ENCODE assay signal across 1 cellular context in the genomic region with DNA sequence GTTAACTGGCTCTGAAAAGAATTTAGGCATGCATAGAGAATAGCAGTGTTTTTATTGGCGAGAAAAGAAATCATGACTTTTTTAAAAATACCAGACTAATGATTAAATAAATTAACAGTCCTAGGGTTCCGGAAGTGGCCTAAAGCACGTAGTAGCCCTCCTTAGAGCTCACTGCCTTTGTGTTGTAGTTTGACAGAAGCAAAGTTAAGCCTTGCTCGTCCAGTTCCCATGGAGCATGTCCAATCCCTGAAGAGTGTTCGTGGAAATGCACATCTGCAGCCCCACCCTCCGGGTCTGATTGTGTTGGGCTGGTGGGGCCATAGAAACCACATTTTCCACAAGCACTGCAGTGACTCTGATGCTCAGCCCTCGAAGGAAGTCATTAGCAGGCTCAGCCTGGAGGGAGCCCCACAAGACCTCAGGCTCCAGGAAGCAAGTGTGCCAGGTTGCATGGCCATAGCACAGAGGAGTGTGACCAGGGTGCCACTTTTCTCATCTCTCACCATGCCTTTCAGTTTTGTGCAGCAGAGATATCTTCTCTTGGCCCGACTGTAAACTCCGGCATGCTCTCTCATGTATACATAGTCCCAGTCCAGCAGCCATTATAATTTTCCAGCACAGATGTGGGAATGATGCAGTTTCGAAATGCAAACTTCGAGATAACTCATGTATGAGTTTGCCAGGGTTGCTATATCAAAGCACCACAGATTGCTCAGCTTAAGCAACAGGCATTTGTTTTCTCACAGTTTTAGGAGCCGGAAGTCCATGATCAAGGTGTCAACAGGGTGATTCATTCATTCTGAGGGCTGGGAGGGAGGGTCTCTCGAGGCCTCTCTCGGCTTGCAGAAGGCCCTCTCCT.
TF ChIP-seq lines count a peak whose summit lies in the region.

No MANE protein-coding gene starts in this region.

TF ChIP-seq in HepG2, 621 proteins besides CTCF, POLR2A, EP300 and RAD21 (continued from another document and continues in another):
- TF ChIP-seq, protein P1, sequence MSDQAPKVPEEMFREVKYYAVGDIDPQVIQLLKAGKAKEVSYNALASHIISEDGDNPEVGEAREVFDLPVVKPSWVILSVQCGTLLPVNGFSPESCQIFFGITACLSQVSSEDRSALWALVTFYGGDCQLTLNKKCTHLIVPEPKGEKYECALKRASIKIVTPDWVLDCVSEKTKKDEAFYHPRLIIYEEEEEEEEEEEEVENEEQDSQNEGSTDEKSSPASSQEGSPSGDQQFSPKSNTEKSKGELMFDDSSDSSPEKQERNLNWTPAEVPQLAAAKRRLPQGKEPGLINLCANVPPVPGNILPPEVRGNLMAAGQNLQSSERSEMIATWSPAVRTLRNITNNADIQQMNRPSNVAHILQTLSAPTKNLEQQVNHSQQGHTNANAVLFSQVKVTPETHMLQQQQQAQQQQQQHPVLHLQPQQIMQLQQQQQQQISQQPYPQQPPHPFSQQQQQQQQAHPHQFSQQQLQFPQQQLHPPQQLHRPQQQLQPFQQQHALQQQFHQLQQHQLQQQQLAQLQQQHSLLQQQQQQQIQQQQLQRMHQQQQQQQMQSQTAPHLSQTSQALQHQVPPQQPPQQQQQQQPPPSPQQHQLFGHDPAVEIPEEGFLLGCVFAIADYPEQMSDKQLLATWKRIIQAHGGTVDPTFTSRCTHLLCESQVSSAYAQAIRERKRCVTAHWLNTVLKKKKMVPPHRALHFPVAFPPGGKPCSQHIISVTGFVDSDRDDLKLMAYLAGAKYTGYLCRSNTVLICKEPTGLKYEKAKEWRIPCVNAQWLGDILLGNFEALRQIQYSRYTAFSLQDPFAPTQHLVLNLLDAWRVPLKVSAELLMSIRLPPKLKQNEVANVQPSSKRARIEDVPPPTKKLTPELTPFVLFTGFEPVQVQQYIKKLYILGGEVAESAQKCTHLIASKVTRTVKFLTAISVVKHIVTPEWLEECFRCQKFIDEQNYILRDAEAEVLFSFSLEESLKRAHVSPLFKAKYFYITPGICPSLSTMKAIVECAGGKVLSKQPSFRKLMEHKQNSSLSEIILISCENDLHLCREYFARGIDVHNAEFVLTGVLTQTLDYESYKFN (CRISPR knock-in tag; conservative IDR thresholded peaks at IDR 0.05): peak; percentile 45; the same call in 1 of the 2 replicates
- no peak for TF ChIP-seq PAWR (CRISPR knock-in tag; IDR thresholded peaks at IDR 0.05; ENCODE audit: borderline replicate concordance)
- no peak for TF ChIP-seq KLF6 (CRISPR knock-in tag; IDR thresholded peaks at IDR 0.05)
- TF ChIP-seq ZNF329 (CRISPR knock-in tag; IDR thresholded peaks at IDR 0.05; ENCODE audit: low read depth): no peak
- TF ChIP-seq ZNF569 (CRISPR knock-in tag; IDR thresholded peaks at IDR 0.05; ENCODE audit: borderline replicate concordance): no peak
- no peak for TF ChIP-seq RARG (CRISPR knock-in tag; IDR thresholded peaks at IDR 0.05; ENCODE audit: low read depth)
- TF ChIP-seq, protein P2, sequence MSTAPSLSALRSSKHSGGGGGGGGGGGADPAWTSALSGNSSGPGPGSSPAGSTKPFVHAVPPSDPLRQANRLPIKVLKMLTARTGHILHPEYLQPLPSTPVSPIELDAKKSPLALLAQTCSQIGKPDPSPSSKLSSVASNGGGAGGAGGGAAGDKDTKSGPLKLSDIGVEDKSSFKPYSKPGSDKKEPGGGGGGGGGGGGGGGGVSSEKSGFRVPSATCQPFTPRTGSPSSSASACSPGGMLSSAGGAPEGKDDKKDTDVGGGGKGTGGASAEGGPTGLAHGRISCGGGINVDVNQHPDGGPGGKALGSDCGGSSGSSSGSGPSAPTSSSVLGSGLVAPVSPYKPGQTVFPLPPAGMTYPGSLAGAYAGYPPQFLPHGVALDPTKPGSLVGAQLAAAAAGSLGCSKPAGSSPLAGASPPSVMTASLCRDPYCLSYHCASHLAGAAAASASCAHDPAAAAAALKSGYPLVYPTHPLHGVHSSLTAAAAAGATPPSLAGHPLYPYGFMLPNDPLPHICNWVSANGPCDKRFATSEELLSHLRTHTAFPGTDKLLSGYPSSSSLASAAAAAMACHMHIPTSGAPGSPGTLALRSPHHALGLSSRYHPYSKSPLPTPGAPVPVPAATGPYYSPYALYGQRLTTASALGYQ (CRISPR knock-in tag; IDR thresholded peaks at IDR 0.05): no peak
- TF ChIP-seq ISL2 (CRISPR knock-in tag; IDR thresholded peaks at IDR 0.05): peak; percentile 62; the same call in 1 of the 2 replicates
- TF ChIP-seq RCOR2 (CRISPR knock-in tag; IDR thresholded peaks at IDR 0.05): 0 out of 2 replicates have a peak, but pooled peaks have one; percentile 31
- TF ChIP-seq SIN3A (IDR thresholded peaks at IDR 0.05; ENCODE audit: borderline replicate concordance, low read depth, low read length): no peak
- TF ChIP-seq, protein P3, sequence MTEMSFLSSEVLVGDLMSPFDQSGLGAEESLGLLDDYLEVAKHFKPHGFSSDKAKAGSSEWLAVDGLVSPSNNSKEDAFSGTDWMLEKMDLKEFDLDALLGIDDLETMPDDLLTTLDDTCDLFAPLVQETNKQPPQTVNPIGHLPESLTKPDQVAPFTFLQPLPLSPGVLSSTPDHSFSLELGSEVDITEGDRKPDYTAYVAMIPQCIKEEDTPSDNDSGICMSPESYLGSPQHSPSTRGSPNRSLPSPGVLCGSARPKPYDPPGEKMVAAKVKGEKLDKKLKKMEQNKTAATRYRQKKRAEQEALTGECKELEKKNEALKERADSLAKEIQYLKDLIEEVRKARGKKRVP (CRISPR knock-in tag; IDR thresholded peaks at IDR 0.05): peak in 1 of 2 experiments; percentile 60; a peak in 2 of 4 replicates
- TF ChIP-seq CEBPB (IDR thresholded peaks at IDR 0.05; ENCODE audit: borderline replicate concordance, low read depth, low read length): peak; percentile 83; the same call in 1 of the 2 replicates
- no peak for TF ChIP-seq RFXANK (CRISPR knock-in tag; IDR thresholded peaks at IDR 0.05)
- TF ChIP-seq TBL1XR1 (IDR thresholded peaks at IDR 0.05; ENCODE audit: borderline replicate concordance, low read length, partially characterized antibody): no peak
- TF ChIP-seq MIER2 (CRISPR knock-in tag; IDR thresholded peaks at IDR 0.05): 0 out of 2 replicates have a peak, but pooled peaks have one; percentile 18
- TF ChIP-seq NRL (CRISPR knock-in tag; IDR thresholded peaks at IDR 0.05; ENCODE audit: borderline replicate concordance): peak; percentile 71; the same call in 1 of the 2 replicates
- TF ChIP-seq ZNF773 (CRISPR knock-in tag; IDR thresholded peaks at IDR 0.05; ENCODE audit: borderline replicate concordance): no peak
- TF ChIP-seq, protein P4, sequence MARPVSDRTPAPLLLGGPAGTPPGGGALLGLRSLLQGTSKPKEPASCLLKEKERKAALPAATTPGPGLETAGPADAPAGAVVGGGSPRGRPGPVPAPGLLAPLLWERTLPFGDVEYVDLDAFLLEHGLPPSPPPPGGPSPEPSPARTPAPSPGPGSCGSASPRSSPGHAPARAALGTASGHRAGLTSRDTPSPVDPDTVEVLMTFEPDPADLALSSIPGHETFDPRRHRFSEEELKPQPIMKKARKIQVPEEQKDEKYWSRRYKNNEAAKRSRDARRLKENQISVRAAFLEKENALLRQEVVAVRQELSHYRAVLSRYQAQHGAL (CRISPR knock-in tag; IDR thresholded peaks at IDR 0.05; ENCODE audit: not compliant biosample characterization): no peak
- TF ChIP-seq, protein P5, sequence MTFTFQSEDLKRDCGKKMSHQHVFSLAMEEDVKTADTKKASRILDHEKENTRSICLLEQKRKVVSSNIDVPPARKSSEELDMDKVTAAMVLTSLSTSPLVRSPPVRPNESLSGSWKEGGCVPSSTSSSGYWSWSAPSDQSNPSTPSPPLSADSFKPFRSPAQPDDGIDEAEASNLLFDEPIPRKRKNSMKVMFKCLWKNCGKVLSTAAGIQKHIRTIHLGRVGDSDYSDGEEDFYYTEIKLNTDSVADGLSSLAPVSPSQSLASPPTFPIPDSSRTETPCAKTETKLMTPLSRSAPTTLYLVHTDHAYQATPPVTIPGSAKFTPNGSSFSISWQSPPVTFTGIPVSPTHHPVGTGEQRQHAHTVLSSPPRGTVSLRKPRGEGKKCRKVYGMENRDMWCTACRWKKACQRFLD (CRISPR knock-in tag; IDR thresholded peaks at IDR 0.05; ENCODE audit: borderline replicate concordance): no peak
- no peak for TF ChIP-seq LCORL (IDR thresholded peaks at IDR 0.05)
- peak; percentile 35; the same call in 1 of the 2 replicates for TF ChIP-seq LCORL (CRISPR knock-in tag; IDR thresholded peaks at IDR 0.05)
- TF ChIP-seq, protein P6, sequence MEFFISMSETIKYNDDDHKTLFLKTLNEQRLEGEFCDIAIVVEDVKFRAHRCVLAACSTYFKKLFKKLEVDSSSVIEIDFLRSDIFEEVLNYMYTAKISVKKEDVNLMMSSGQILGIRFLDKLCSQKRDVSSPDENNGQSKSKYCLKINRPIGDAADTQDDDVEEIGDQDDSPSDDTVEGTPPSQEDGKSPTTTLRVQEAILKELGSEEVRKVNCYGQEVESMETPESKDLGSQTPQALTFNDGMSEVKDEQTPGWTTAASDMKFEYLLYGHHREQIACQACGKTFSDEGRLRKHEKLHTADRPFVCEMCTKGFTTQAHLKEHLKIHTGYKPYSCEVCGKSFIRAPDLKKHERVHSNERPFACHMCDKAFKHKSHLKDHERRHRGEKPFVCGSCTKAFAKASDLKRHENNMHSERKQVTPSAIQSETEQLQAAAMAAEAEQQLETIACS (CRISPR knock-in tag; IDR thresholded peaks at IDR 0.05): no peak
- TF ChIP-seq NFKBIZ (CRISPR knock-in tag; IDR thresholded peaks at IDR 0.05): no peak
- TF ChIP-seq NFE2L1 (CRISPR knock-in tag; IDR thresholded peaks at IDR 0.05; ENCODE audit: borderline replicate concordance): no peak
- no peak for TF ChIP-seq CHD4 (IDR thresholded peaks at IDR 0.05; ENCODE audit: borderline replicate concordance, low read length)
- TF ChIP-seq TOPORS (CRISPR knock-in tag; IDR thresholded peaks at IDR 0.05): no peak
- TF ChIP-seq ZFP62 (CRISPR knock-in tag; IDR thresholded peaks at IDR 0.05): no peak
- TF ChIP-seq, protein P7, sequence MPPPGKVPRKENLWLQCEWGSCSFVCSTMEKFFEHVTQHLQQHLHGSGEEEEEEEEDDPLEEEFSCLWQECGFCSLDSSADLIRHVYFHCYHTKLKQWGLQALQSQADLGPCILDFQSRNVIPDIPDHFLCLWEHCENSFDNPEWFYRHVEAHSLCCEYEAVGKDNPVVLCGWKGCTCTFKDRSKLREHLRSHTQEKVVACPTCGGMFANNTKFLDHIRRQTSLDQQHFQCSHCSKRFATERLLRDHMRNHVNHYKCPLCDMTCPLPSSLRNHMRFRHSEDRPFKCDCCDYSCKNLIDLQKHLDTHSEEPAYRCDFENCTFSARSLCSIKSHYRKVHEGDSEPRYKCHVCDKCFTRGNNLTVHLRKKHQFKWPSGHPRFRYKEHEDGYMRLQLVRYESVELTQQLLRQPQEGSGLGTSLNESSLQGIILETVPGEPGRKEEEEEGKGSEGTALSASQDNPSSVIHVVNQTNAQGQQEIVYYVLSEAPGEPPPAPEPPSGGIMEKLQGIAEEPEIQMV (CRISPR knock-in tag; IDR thresholded peaks at IDR 0.05; ENCODE audit: low read depth): no peak
- no peak for TF ChIP-seq ZNF431 (CRISPR knock-in tag; IDR thresholded peaks at IDR 0.05; ENCODE audit: borderline replicate concordance, low read depth)
- TF ChIP-seq YY1 (IDR thresholded peaks at IDR 0.05; ENCODE audit: insufficient read depth, insufficient replicate concordance, low read depth, low read length): peak; percentile 50
- TF ChIP-seq, protein P8, sequence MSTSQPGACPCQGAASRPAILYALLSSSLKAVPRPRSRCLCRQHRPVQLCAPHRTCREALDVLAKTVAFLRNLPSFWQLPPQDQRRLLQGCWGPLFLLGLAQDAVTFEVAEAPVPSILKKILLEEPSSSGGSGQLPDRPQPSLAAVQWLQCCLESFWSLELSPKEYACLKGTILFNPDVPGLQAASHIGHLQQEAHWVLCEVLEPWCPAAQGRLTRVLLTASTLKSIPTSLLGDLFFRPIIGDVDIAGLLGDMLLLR (CRISPR knock-in tag; IDR thresholded peaks at IDR 0.05): no peak
- no peak for TF ChIP-seq ZNF589 (CRISPR knock-in tag; conservative IDR thresholded peaks at IDR 0.05)
- TF ChIP-seq MAFK (conservative IDR thresholded peaks at IDR 0.05 in 1 of 2, IDR thresholded peaks at IDR 0.05 in 1 of 2; ENCODE audit: low read length in 2 of 2): no peak
- TF ChIP-seq ZNF354B (CRISPR knock-in tag; IDR thresholded peaks at IDR 0.05): no peak
- TF ChIP-seq SCMH1 (CRISPR knock-in tag; IDR thresholded peaks at IDR 0.05; ENCODE audit: borderline replicate concordance): no peak
- TF ChIP-seq, protein P9, sequence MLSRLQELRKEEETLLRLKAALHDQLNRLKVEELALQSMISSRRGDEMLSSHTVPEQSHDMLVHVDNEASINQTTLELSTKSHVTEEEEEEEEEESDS (CRISPR knock-in tag; IDR thresholded peaks at IDR 0.05; ENCODE audit: borderline replicate concordance): no peak
